Comparison of ENCODE assay signal across 8 cellular contexts in genomic region chr12:8949525-8950286, GRCh38. TPM values are rescaled to one million over a fixed set of nuclear protein-coding genes. Genes with fewer than 3 reads are reported as not detected.
DNase-seq lines count a peak whose midpoint lies in the region; ATAC-seq and TF ChIP-seq lines count a peak whose summit lies in the region.

TSS of gene M6PR (minus strand) at chr12:8949645. CDS start at chr12:8946404, 3,241 bp downstream.

- peaks cover 38% of the 10 kb centered on the region for H3K36me3 Mint-ChIP-seq in activated CD4-positive, alpha-beta T cell treated with anti-CD3 and anti-CD28 coated beads, Interleukin-2, amount 10 ng/mL, durations not matched to agents 24 days and 14 days (ENCODE audit: low read depth)

- peaks cover 9% of the 10 kb centered on the region for H3K9me3 Mint-ChIP-seq in activated CD4-positive, alpha-beta T cell treated with anti-CD3 and anti-CD28 coated beads, Interleukin-2, amount 10 ng/mL, durations not matched to agents 24 days and 14 days

- H3K27ac Mint-ChIP-seq in activated CD4-positive, alpha-beta T cell treated with anti-CD3 and anti-CD28 coated beads, Interleukin-2, amount 10 ng/mL, durations not matched to agents 24 days and 14 days = peak within 1 kb of the TSS; percentile 93

- peak; percentile 78 for TF ChIP-seq CTCF in C4-2B (conservative IDR thresholded peaks at IDR 0.05)
- TF ChIP-seq CTCF in coronary artery (IDR thresholded peaks at IDR 0.05) = peak; percentile 17

- H3K27me3 ChIP-seq in layer of hippocampus (ENCODE audit: control insufficient read depth, insufficient read depth, low read length) = no peaks in the 10 kb centered on the region

- no peaks in the 10 kb centered on the region for H3K27me3 Mint-ChIP-seq in activated CD4-positive, alpha-beta T cell treated with anti-CD3 and anti-CD28 coated beads, Interleukin-2, amount 10 ng/mL, durations not matched to agents 24 days and 14 days

- H3K27ac ChIP-seq in C4-2B (peak within 1 kb of the TSS; percentile 86), coronary artery (peak within 1 kb of the TSS; percentile 94 to 95), layer of hippocampus (ENCODE audit: low read depth, low read length) (peak within 1 kb of the TSS; percentile 100)

- peak within 1 kb of the TSS; percentile 76 for H3K4me3 ChIP-seq in coronary artery

- H3K4me1 Mint-ChIP-seq in activated CD4-positive, alpha-beta T cell treated with anti-CD3 and anti-CD28 coated beads, Interleukin-2, amount 10 ng/mL, durations not matched to agents 24 days and 14 days = peaks cover 50% of the 10 kb centered on the region

- H3K4me3 Mint-ChIP-seq in activated CD4-positive, alpha-beta T cell treated with anti-CD3 and anti-CD28 coated beads, Interleukin-2, amount 10 ng/mL, durations not matched to agents 24 days and 14 days = peak within 1 kb of the TSS; percentile 98

- intact Hi-C loops in activated CD4-positive, alpha-beta T cell treated with anti-CD3 and anti-CD28 coated beads, Interleukin-2, amount 10 ng/mL, durations not matched to agents 24 days and 14 days (cut with micrococcal nuclease) = loop anchor here (1.0 to 5.0 kb wide), 6 partner anchors 35 to 302 kb away; partner anchors contain the start of genes PHC1 and RIMKLB

- peak; percentile 97 for DNase-seq in NCI-H526 treated with DMSO at 0.1 percent for 48 hours (lab: John Stamatoyannopoulos, UW)
- DNase-seq in activated CD4-positive, alpha-beta T cell treated with anti-CD3 and anti-CD28 coated beads, Interleukin-2, amount 10 ng/mL, durations not matched to agents 24 days and 14 days = peak; percentile 97
- peak; percentile 97 for DNase-seq in coronary artery (ENCODE audit: low spot score)
- peak; percentile 75 to 79 for DNase-seq in stimulated activated CD4-positive, alpha-beta T cell treated with anti-CD3 and anti-CD28 coated beads, Interleukin-1b, Interleukin-23, amount 100 ng/mL, for 4 hours (ENCODE audit: low read depth in 2 of 2)

- ATAC-seq in GM19328 (IDR thresholded peaks at IDR 0.05; ENCODE audit: unreplicated experiment) (peak; percentile 87), HG03520 (IDR thresholded peaks at IDR 0.05; ENCODE audit: unreplicated experiment) (peak; percentile 77)

RNA-seq across cellular contexts. Expression of gene M6PR, which starts in this region (rescaled TPM):
- total RNA-seq in activated CD4-positive, alpha-beta T cell treated with anti-CD3 and anti-CD28 coated beads, Interleukin-2, amount 10 ng/mL, durations not matched to agents 24 days and 14 days = 160 and 167 TPM in 2 replicates

Comparison
In these comparisons a context has a peak if more than half of its experiments do, and no peak if none do; other contexts are left out.
1. Peak in every context shown above with its lines: DNase-seq, ATAC-seq, H3K4me3 ChIP-seq and H3K27ac ChIP-seq.